In the genomic region with DNA sequence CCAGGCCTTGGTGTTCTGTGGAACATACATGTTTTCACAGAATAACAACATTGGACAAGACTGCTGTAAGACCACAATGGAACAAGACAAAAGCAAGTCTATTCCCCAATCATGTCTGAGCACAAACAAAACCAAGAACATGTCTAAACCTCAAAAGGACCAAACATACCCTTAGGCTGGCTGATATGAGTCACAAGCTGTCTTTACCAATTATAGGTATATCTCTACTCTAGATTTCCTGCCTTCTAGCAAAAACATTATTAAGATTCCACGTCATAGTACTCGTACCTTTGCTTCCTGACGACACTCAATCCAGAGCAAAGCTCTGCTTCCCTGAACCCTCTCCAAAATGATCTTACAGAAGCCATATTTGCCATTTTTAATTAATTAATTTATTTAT, we compare ENCODE assay signal across 12 cellular contexts. TPM values are rescaled to one million over a fixed set of nuclear protein-coding genes. Genes with fewer than 3 reads are reported as not detected.
A peak's percentile ranks its signal among the peaks of the same experiment; 100 is the strongest.
DNase-seq lines count a peak whose midpoint lies in the region; ATAC-seq and TF ChIP-seq lines count a peak whose summit lies in the region.
"Had no signal": no experiment of that assay in that cellular context is flagged by ENCODE, and none has a peak within 500 bp of the region (broad histone marks: within the 10 kb centered on the region; RNA-seq: fewer than 3 reads in every experiment).

No MANE protein-coding gene starts in this region.

- H3K27me3 Mint-ChIP-seq in T-helper 17 cell (peaks cover 14% of the 10 kb centered on the region), GM23338 (ENCODE audit: insufficient read depth, low read depth, poor library complexity) (peaks cover 3% of the 10 kb centered on the region)

- no peak for TF ChIP-seq CTCF in GM10248 (IDR thresholded peaks at IDR 0.05; ENCODE audit: control extremely low read depth, extremely low read depth, low read depth, missing control alignments)
- no peak for TF ChIP-seq CTCF in RWPE1 (conservative IDR thresholded peaks at IDR 0.05; ENCODE audit: low read depth)
- TF ChIP-seq CTCF in GM23338 (conservative IDR thresholded peaks at IDR 0.05; ENCODE audit: low read depth in 2 of 2), result no peak

- no peak overlapping the region for H3K4me3 ChIP-seq in GM23338
- H3K4me3 ChIP-seq: BLaER1, SJCRH30 had no signal

- no peaks in the 10 kb centered on the region for H4K20me1 ChIP-seq in GM23338 (replicated peaks; ENCODE audit: insufficient read depth)
- H4K20me1 ChIP-seq: BLaER1 had no signal

- H3K4me1 ChIP-seq in GM23338 (ENCODE audit: insufficient read depth), result no peaks in the 10 kb centered on the region
- H3K4me1 ChIP-seq: BLaER1, SJCRH30 had no signal

- no peaks in the 10 kb centered on the region for H3K36me3 Mint-ChIP-seq in T-helper 17 cell (ENCODE audit: low read depth)
- no peaks in the 10 kb centered on the region for H3K36me3 Mint-ChIP-seq in GM23338 (ENCODE audit: low read depth)

- no peaks in the 10 kb centered on the region for H3K9me2 ChIP-seq in GM23338 (ENCODE audit: insufficient read depth)

- ATAC-seq in GM18907 (IDR thresholded peaks at IDR 0.05; ENCODE audit: unreplicated experiment), result peak; percentile 74
- peak; percentile 92 for ATAC-seq in HG02885 (IDR thresholded peaks at IDR 0.05; ENCODE audit: poor library complexity, unreplicated experiment)
- no peak for ATAC-seq in T-helper 17 cell
- no peak for ATAC-seq in GM23338

- POLR2A ChIA-PET in GM10248 (lab: Yijun Ruan, JAX) (interaction anchor here (0.6 to 0.8 kb wide), 2 partner anchors 11 to 35 kb away, joined by 3 read pairs; no protein-coding TSS in a partner anchor), RWPE1 (lab: Yijun Ruan, JAX; ENCODE audit: low non-redundant PET) (interaction anchor here (1.3 kb wide), 1 partner anchor 22 kb away, joined by 3 read pairs; no protein-coding TSS in a partner anchor)

- H3K27ac ChIP-seq in RWPE1 (peak overlapping the region; percentile 61), GM23338 (ENCODE audit: low read depth) (no peak overlapping the region)
- H3K27ac ChIP-seq: BLaER1, KMS-11, SJCRH30 had no signal

- no peak overlapping the region for H2AFZ ChIP-seq in GM23338

- H3K36me3 ChIP-seq in GM23338 (ENCODE audit: insufficient read depth), result no peaks in the 10 kb centered on the region
- H3K36me3 ChIP-seq: SJCRH30 had no signal

- H3F3A ChIP-seq in GM23338 (replicated peaks; ENCODE audit: low read depth), result no peaks in the 10 kb centered on the region

- H3K79me2 ChIP-seq in GM23338 (replicated peaks; ENCODE audit: insufficient read depth), result no peaks in the 10 kb centered on the region

- no peaks in the 10 kb centered on the region for H3K4me1 Mint-ChIP-seq in T-helper 17 cell
- no peaks in the 10 kb centered on the region for H3K4me1 Mint-ChIP-seq in GM23338

- H3K4me3 Mint-ChIP-seq in T-helper 17 cell (no peak overlapping the region), GM23338 (no peak overlapping the region)

- H3K27ac Mint-ChIP-seq in T-helper 17 cell (no peak overlapping the region), GM23338 (no peak overlapping the region)

- H3K4me2 ChIP-seq in GM23338, result no peak overlapping the region
- H3K4me2 ChIP-seq: BLaER1, KMS-11 had no signal

- H3K9me3 ChIP-seq in T-helper 17 cell (ENCODE audit: control insufficient read depth, low read length, poor library complexity, severe bottlenecking), result no peaks in the 10 kb centered on the region

- no peaks in the 10 kb centered on the region for H3K27me3 ChIP-seq in GM23338 (ENCODE audit: insufficient read depth)
- H3K27me3 ChIP-seq: BLaER1, SJCRH30 had no signal

- peaks cover 24% of the 10 kb centered on the region for H3K9me3 Mint-ChIP-seq in GM23338

- CTCF ChIA-PET in GM10248 (lab: Yijun Ruan, JAX), result interaction anchor here (1.1 to 1.5 kb wide), 3 partner anchors 11 to 46 kb away, joined by 3 to 6 read pairs (median 3); no protein-coding TSS in a partner anchor
- CTCF ChIA-PET in RWPE1 (lab: Yijun Ruan, JAX), result interaction anchor here (0.6 to 1.5 kb wide), 3 partner anchors 11 to 170 kb away, joined by 3 to 5 read pairs (median 4); no protein-coding TSS in a partner anchor

- DNase-seq in GM10248 (ENCODE audit: extremely low spot score) (peak; percentile 37), RWPE1 (ENCODE audit: low spot score) (peak; percentile 93), T-helper 17 cell (no peak), medulla oblongata (ENCODE audit: extremely low spot score) (no peak), NCI-H2029 treated with DMSO at 0.1 percent for 48 hours (lab: John Stamatoyannopoulos, UW) (no peak), GM23338 (ENCODE audit: low spot score) (no peak)
- DNase-seq: NCI-H2171 treated with DMSO at 0.1 percent for 48 hours, SJCRH30 had no signal

TF ChIP-seq in GM23338, 12 proteins besides CTCF, POLR2A, EP300 and RAD21 (continues in another document):
- TF ChIP-seq EZH2phosphoT487 (IDR thresholded peaks at IDR 0.05; ENCODE audit: unreplicated experiment) (no peak), ZNF331 (CRISPR knock-in tag; IDR thresholded peaks at IDR 0.05; ENCODE audit: low read depth) (no peak), STAT1 (IDR thresholded peaks at IDR 0.05; ENCODE audit: unreplicated experiment) (no peak), POLR2AphosphoS5 (IDR thresholded peaks at IDR 0.05; ENCODE audit: low read depth) (no peak), NANOG (IDR thresholded peaks at IDR 0.05; ENCODE audit: borderline replicate concordance) (no peak), ZNF114 (CRISPR knock-in tag; IDR thresholded peaks at IDR 0.05) (no peak), JUNB (IDR thresholded peaks at IDR 0.05; ENCODE audit: unreplicated experiment) (no peak), EZH2 (IDR thresholded peaks at IDR 0.05; ENCODE audit: low read depth, unreplicated experiment) (no peak), CREB1 (CRISPR knock-in tag; IDR thresholded peaks at IDR 0.05; ENCODE audit: low read depth) (no peak)
- TF ChIP-seq, protein P1, sequence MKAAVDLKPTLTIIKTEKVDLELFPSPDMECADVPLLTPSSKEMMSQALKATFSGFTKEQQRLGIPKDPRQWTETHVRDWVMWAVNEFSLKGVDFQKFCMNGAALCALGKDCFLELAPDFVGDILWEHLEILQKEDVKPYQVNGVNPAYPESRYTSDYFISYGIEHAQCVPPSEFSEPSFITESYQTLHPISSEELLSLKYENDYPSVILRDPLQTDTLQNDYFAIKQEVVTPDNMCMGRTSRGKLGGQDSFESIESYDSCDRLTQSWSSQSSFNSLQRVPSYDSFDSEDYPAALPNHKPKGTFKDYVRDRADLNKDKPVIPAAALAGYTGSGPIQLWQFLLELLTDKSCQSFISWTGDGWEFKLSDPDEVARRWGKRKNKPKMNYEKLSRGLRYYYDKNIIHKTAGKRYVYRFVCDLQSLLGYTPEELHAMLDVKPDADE (IDR thresholded peaks at IDR 0.05), result no peak
- TF ChIP-seq, protein P2, sequence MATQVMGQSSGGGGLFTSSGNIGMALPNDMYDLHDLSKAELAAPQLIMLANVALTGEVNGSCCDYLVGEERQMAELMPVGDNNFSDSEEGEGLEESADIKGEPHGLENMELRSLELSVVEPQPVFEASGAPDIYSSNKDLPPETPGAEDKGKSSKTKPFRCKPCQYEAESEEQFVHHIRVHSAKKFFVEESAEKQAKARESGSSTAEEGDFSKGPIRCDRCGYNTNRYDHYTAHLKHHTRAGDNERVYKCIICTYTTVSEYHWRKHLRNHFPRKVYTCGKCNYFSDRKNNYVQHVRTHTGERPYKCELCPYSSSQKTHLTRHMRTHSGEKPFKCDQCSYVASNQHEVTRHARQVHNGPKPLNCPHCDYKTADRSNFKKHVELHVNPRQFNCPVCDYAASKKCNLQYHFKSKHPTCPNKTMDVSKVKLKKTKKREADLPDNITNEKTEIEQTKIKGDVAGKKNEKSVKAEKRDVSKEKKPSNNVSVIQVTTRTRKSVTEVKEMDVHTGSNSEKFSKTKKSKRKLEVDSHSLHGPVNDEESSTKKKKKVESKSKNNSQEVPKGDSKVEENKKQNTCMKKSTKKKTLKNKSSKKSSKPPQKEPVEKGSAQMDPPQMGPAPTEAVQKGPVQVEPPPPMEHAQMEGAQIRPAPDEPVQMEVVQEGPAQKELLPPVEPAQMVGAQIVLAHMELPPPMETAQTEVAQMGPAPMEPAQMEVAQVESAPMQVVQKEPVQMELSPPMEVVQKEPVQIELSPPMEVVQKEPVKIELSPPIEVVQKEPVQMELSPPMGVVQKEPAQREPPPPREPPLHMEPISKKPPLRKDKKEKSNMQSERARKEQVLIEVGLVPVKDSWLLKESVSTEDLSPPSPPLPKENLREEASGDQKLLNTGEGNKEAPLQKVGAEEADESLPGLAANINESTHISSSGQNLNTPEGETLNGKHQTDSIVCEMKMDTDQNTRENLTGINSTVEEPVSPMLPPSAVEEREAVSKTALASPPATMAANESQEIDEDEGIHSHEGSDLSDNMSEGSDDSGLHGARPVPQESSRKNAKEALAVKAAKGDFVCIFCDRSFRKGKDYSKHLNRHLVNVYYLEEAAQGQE (IDR thresholded peaks at IDR 0.05; ENCODE audit: unreplicated experiment), result no peak

RNA-seq across cellular contexts. Expression of a gene that starts 15.4 kb away (rescaled TPM):
- 10 to 100 TPM in 1 of 2 donors, 1 to 10 TPM in 1; 9.9 to 11.6 TPM for total RNA-seq in T-helper 17 cell
- 17.4 and 33.6 TPM in 2 replicates for total RNA-seq in GM23338 (2014; rRNA removed; shearing (Covaris generic))
- 6.1 and 6.5 TPM in 2 replicates for polyA plus RNA-seq in GM23338 (2016; fragmentation: Nextera tagmentation; extraction: Ambion mirVana)

RNA-seq across cellular contexts. Expression of a gene that starts 34.4 kb away (rescaled TPM):
- 100 to 1,000 TPM; 257 to 285 TPM for total RNA-seq in T-helper 17 cell
- 61.5 and 62.3 TPM in 2 replicates for total RNA-seq in GM23338 (2014; rRNA removed; shearing (Covaris generic))
- 49.4 and 60.1 TPM in 2 replicates for polyA plus RNA-seq in GM23338 (2016; fragmentation: Nextera tagmentation; extraction: Ambion mirVana)

Comparison
In these comparisons a context has a peak if more than half of its experiments do, and no peak if none do; other contexts are left out.
1. DNase-seq: peak in GM10248 (single experiment) and RWPE1 (single experiment); none in T-helper 17 cell (0 of 3), medulla oblongata (single experiment), NCI-H2029 treated with DMSO at 0.1 percent for 48 hours (single experiment) and GM23338 (single experiment).
2. ATAC-seq: peak in GM18907 (single experiment) and HG02885 (single experiment); none in T-helper 17 cell (single experiment) and GM23338 (single experiment).